Comparison of ENCODE assay signal across 8 cellular contexts in genomic region chr15:78808550-78808949, GRCh38.
A peak's percentile ranks its signal among the peaks of the same experiment; 100 is the strongest.
DNase-seq lines count a peak whose midpoint lies in the region; ATAC-seq and TF ChIP-seq lines count a peak whose summit lies in the region.

No MANE protein-coding gene starts in this region.

- H3K27ac Mint-ChIP-seq in activated naive CD8-positive, alpha-beta T cell treated with anti-CD3 and anti-CD28 coated beads, Interleukin-2, amount 50 U/mL, for 24 hours, result no peak overlapping the region

- DNase-seq in NCI-H510A treated with DMSO at 0.1 percent for 48 hours (lab: John Stamatoyannopoulos, UW) (peak; percentile 0), NCI-H510A (lab: John Stamatoyannopoulos, UW) (no peak), kidney tubule cell (ENCODE audit: low spot score) (peak; percentile 42), NCI-H1105 treated with DMSO at 0.1 percent for 48 hours (lab: John Stamatoyannopoulos, UW) (no peak)
- peak; percentile 33 for DNase-seq in activated naive CD8-positive, alpha-beta T cell treated with anti-CD3 and anti-CD28 coated beads, Interleukin-2, amount 50 U/mL, for 24 hours

- no peak for ATAC-seq in activated naive CD8-positive, alpha-beta T cell treated with anti-CD3 and anti-CD28 coated beads, Interleukin-2, amount 50 U/mL, for 24 hours
- no peak for ATAC-seq in HG03469 (IDR thresholded peaks at IDR 0.05; ENCODE audit: unreplicated experiment)
- no peak for ATAC-seq in HG03045 (IDR thresholded peaks at IDR 0.05; ENCODE audit: unreplicated experiment)

- TF ChIP-seq CTCF in LNCAP (IDR thresholded peaks at IDR 0.05), result peak; percentile 73

- H3K4me3 Mint-ChIP-seq in activated naive CD8-positive, alpha-beta T cell treated with anti-CD3 and anti-CD28 coated beads, Interleukin-2, amount 50 U/mL, for 24 hours, result no peak overlapping the region

- peaks cover 7% of the 10 kb centered on the region for H3K9me3 Mint-ChIP-seq in activated naive CD8-positive, alpha-beta T cell treated with anti-CD3 and anti-CD28 coated beads, Interleukin-2, amount 50 U/mL, for 24 hours

- H3K27me3 Mint-ChIP-seq in activated naive CD8-positive, alpha-beta T cell treated with anti-CD3 and anti-CD28 coated beads, Interleukin-2, amount 50 U/mL, for 24 hours, result peaks cover 30% of the 10 kb centered on the region

- H3K4me1 Mint-ChIP-seq in activated naive CD8-positive, alpha-beta T cell treated with anti-CD3 and anti-CD28 coated beads, Interleukin-2, amount 50 U/mL, for 24 hours, result peaks cover 13% of the 10 kb centered on the region

- H3K36me3 Mint-ChIP-seq in activated naive CD8-positive, alpha-beta T cell treated with anti-CD3 and anti-CD28 coated beads, Interleukin-2, amount 50 U/mL, for 24 hours (ENCODE audit: low read depth), result no peaks in the 10 kb centered on the region

Comparison
In these comparisons a context has a peak if more than half of its experiments do, and no peak if none do; other contexts are left out.
1. DNase-seq: peak in NCI-H510A treated with DMSO at 0.1 percent for 48 hours (single experiment), activated naive CD8-positive, alpha-beta T cell treated with anti-CD3 and anti-CD28 coated beads, Interleukin-2, amount 50 U/mL, for 24 hours (single experiment) and kidney tubule cell (single experiment); none in NCI-H510A (single experiment) and NCI-H1105 treated with DMSO at 0.1 percent for 48 hours (single experiment).